ENCODE assay signal across 1 cellular context in genomic region chr6:145815351-145815772, GRCh38.
TF ChIP-seq lines count a peak whose summit lies in the region.

No MANE protein-coding gene starts in this region.

TF ChIP-seq in SK-N-SH, 30 proteins besides CTCF, POLR2A, EP300 and RAD21 (continued from another document):
- TF ChIP-seq REST (IDR thresholded peaks at IDR 0.05; ENCODE audit: low read depth, low read length): no peak
